ENCODE assay signal across 8 cellular contexts in the genomic region with DNA sequence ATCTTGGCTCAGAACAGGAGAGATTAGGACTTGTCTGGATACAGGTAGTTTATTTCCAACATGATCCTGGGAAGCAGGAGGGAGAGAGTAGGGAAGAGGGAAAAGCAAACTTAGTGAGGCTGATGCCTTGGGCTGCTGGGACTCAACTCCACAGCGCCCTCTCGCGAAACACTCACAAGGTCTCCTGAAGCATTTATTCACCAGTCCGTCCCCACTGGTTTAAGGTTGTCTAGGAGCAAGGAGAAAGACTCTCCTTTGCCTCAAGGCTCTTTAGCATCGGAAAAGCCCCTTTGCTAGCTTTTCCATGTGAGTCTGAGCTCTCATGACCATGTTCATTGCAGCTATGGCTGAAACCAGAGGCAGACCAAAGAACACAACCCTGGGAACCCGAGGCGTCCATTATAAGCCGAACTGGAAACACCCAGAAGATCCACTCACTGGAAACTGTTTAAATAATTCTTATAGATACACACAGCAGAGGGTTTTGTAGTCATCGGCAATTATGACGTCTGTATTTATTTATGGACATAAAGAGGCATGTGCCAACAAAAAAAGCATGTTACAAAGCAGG.
DNase-seq lines count a peak whose midpoint lies in the region; ATAC-seq and TF ChIP-seq lines count a peak whose summit lies in the region.

No MANE protein-coding gene starts in this region.

- ATAC-seq in IMR-90 (ENCODE audit: low read depth), result peak; percentile 87
- no peak for ATAC-seq in GM19467 (IDR thresholded peaks at IDR 0.05; ENCODE audit: unreplicated experiment)
- ATAC-seq in HG03097 (IDR thresholded peaks at IDR 0.05; ENCODE audit: low FRiP score, unreplicated experiment), result no peak

- CTCF ChIA-PET in IMR-90 (lab: Yijun Ruan, JAX), result interaction anchor here (0.7 to 1.1 kb wide), 2 partner anchors 11 to 12 kb away, joined by 5 read pairs; no protein-coding TSS in a partner anchor

- no peaks in the 10 kb centered on the region for H3K9me1 ChIP-seq in IMR-90 (ENCODE audit: insufficient read depth, low read length)

- no peaks in the 10 kb centered on the region for H3K9me3 ChIP-seq in IMR-90 (ENCODE audit: control insufficient read depth, insufficient read depth, low read length)
- H3K9me3 ChIP-seq in WERI-Rb-1 (ENCODE audit: severe bottlenecking), result no peaks in the 10 kb centered on the region
- no peaks in the 10 kb centered on the region for H3K9me3 ChIP-seq in transverse colon

- no peak overlapping the region for H4K91ac ChIP-seq in IMR-90 (ENCODE audit: insufficient read depth, low read depth, low read length)

- H2BK20ac ChIP-seq in IMR-90 (ENCODE audit: low read depth, low read length), result no peak overlapping the region

- TF ChIP-seq CTCF in IMR-90 (conservative IDR thresholded peaks at IDR 0.05; ENCODE audit: low read depth, low read length) (peak; percentile 70), WERI-Rb-1 (IDR thresholded peaks at IDR 0.05; ENCODE audit: low read depth, low read length) (peak; percentile 59), epithelial cell of proximal tubule (conservative IDR thresholded peaks at IDR 0.05; ENCODE audit: low read depth, low read length) (peak; percentile 85), mesothelial cell of epicardium (IDR thresholded peaks at IDR 0.05; ENCODE audit: unreplicated experiment) (peak; percentile 44), transverse colon (IDR thresholded peaks at IDR 0.05) (peak; percentile 33 to 49 (median 48))

- H3K36me3 Mint-ChIP-seq in mesothelial cell of epicardium, result no peaks in the 10 kb centered on the region

- no TSS peak for BruUV-seq in IMR-90 (replicated peaks; lab: Mats Ljungman, UMichigan)

- no peak overlapping the region; the same call in 1 of the 2 replicates for H3K4me2 ChIP-seq in IMR-90 (ENCODE audit: low read depth, low read length)

- H2AK5ac ChIP-seq in IMR-90 (ENCODE audit: low read depth, low read length), result no peak overlapping the region

- H3K4me1 ChIP-seq in IMR-90 (ENCODE audit: control insufficient read depth, insufficient read depth, low read length) (peaks cover 2% of the 10 kb centered on the region; the same call in 1 of the 2 replicates), transverse colon (no peaks in the 10 kb centered on the region)

- H3K27me3 Mint-ChIP-seq in mesothelial cell of epicardium (ENCODE audit: low read depth), result no peaks in the 10 kb centered on the region

- H4K20me1 ChIP-seq in IMR-90 (ENCODE audit: insufficient read depth, low read length), result no peaks in the 10 kb centered on the region

- H3K4me3 Mint-ChIP-seq in mesothelial cell of epicardium, result no peak overlapping the region

- no peak overlapping the region for H2BK5ac ChIP-seq in IMR-90 (ENCODE audit: low read depth, low read length, poor library complexity, severe bottlenecking)

- WGBS in IMR-90 (ENCODE audit: extremely low coverage in 2 of 2, insufficient read length in 1 of 2), 2 experiments, result no CpG with 5 or more reads among the region's 10 CpGs
- WGBS in transverse colon (ENCODE audit: low coverage in 1 of 2), 2 donors, result 58 to 69% methylated on average over 2 to 10 of the region's 10 CpGs

- H3K18ac ChIP-seq in IMR-90 (ENCODE audit: low read depth, low read length), result no peak overlapping the region

- H3K36me3 ChIP-seq in IMR-90 (ENCODE audit: control insufficient read depth, insufficient read depth, low read length) (no peaks in the 10 kb centered on the region), WERI-Rb-1 (no peaks in the 10 kb centered on the region), transverse colon (no peaks in the 10 kb centered on the region)

- intact Hi-C loops in IMR-90 (cut with micrococcal nuclease) (loop anchor here (1.0 to 5.0 kb wide), 3 partner anchors 93 to 609 kb away; no protein-coding TSS in a partner anchor), transverse colon (cut with DNase I; ENCODE audit: low total_unique reads) (no loop called here)

- H3K27ac Mint-ChIP-seq in mesothelial cell of epicardium, result peak overlapping the region; percentile 87

- H3K79me1 ChIP-seq in IMR-90 (ENCODE audit: low read depth in 1 of 2, low read length in 2 of 2), result no peaks in the 10 kb centered on the region

- H3K9me3 Mint-ChIP-seq in mesothelial cell of epicardium, result no peaks in the 10 kb centered on the region

- H2BK120ac ChIP-seq in IMR-90 (ENCODE audit: low read depth, low read length), result no peak overlapping the region

- H3K4me1 Mint-ChIP-seq in mesothelial cell of epicardium, result peaks cover 26% of the 10 kb centered on the region

- H3K9ac ChIP-seq in IMR-90 (ENCODE audit: low read depth, low read length), result no peak overlapping the region

- in situ Hi-C loops in IMR-90 (cut with MboI; ENCODE audit: low sequenced_read_pairs), result no loop called here
- in situ Hi-C loops in transverse colon (cut with MboI; ENCODE audit: low pct_ligation_motif_present in 1 of 4, low pct_unique_long_range_greater_than_20kb in 1 of 4, low sequenced_read_pairs in 3 of 4), result loop anchor here in 1 of 4 donors (10.0 kb wide), 1 partner anchor 612 kb away; no protein-coding TSS in a partner anchor

- H3K4me3 ChIP-seq in IMR-90 (ENCODE audit: insufficient read depth, low read depth, low read length), result no peak overlapping the region
- H3K4me3 ChIP-seq in WERI-Rb-1 (ENCODE audit: low read depth, low read length), result no peak overlapping the region
- H3K4me3 ChIP-seq in epithelial cell of proximal tubule (ENCODE audit: low read depth, low read length), result no peak overlapping the region
- no peak overlapping the region for H3K4me3 ChIP-seq in transverse colon

- no peak overlapping the region for H3K27ac ChIP-seq in IMR-90 (ENCODE audit: insufficient read depth, low read length)
- H3K27ac ChIP-seq in WERI-Rb-1, result no peak overlapping the region
- no peak overlapping the region for H3K27ac ChIP-seq in transverse colon

- TF ChIP-seq POLR2A in IMR-90 (IDR thresholded peaks at IDR 0.05; ENCODE audit: low read depth, low read length) (no peak), transverse colon (IDR thresholded peaks at IDR 0.05) (no peak)

- peak overlapping the region; percentile 37 for H2AFZ ChIP-seq in IMR-90 (replicated peaks; ENCODE audit: low read length, poor library complexity)

- no peak overlapping the region for H4K5ac ChIP-seq in IMR-90 (ENCODE audit: low read depth, low read length)

- POLR2A ChIA-PET in IMR-90 (lab: Charles Lee; ENCODE audit: unreplicated experiment), result no interaction called here

- no peak overlapping the region for H3K14ac ChIP-seq in IMR-90 (replicated peaks; ENCODE audit: low read depth, low read length)

- H3K23ac ChIP-seq in IMR-90 (ENCODE audit: low read depth, low read length), result no peak overlapping the region

- DNase-seq in D341Med (ENCODE audit: low spot score), result peak; percentile 67
- peak; percentile 64 for DNase-seq in IMR-90
- DNase-seq in WERI-Rb-1, result peak; percentile 58
- DNase-seq in epithelial cell of proximal tubule (ENCODE audit: low read depth), result no peak
- DNase-seq in mesothelial cell of epicardium (ENCODE audit: low spot score in 2 of 2, unreplicated experiment in 2 of 2), result peak; percentile 49 to 78
- DNase-seq in transverse colon, result peak; percentile 66

- no peak overlapping the region for H3K4ac ChIP-seq in IMR-90 (ENCODE audit: low read depth, low read length)

- dilution Hi-C loops in IMR-90 (cut with HindIII; ENCODE audit: low sequenced_read_pairs, unreplicated experiment), result no loop called here

- no peaks in the 10 kb centered on the region for H3K27me3 ChIP-seq in IMR-90 (ENCODE audit: control insufficient read depth, insufficient read depth, low read length)
- no peaks in the 10 kb centered on the region for H3K27me3 ChIP-seq in WERI-Rb-1 (ENCODE audit: insufficient read depth, low read depth, severe bottlenecking)
- H3K27me3 ChIP-seq in transverse colon, result no peaks in the 10 kb centered on the region

- no peak overlapping the region for H4K8ac ChIP-seq in IMR-90 (ENCODE audit: low read depth in 2 of 2, low read length in 2 of 2)

- peak; percentile 66 for TF ChIP-seq RAD21 in IMR-90 (IDR thresholded peaks at IDR 0.05; ENCODE audit: low read length)

- H2AK9ac ChIP-seq in IMR-90 (replicated peaks; ENCODE audit: low read depth, low read length, poor library complexity), result no peak overlapping the region

- no peak overlapping the region for H2BK15ac ChIP-seq in IMR-90 (ENCODE audit: low read depth, low read length)

- H3K56ac ChIP-seq in IMR-90 (ENCODE audit: extremely low read depth, insufficient read depth, low read length), result no peak overlapping the region

- TF ChIP-seq EP300 in transverse colon (IDR thresholded peaks at IDR 0.05; ENCODE audit: low read depth), result no peak

TF ChIP-seq in IMR-90, 13 proteins besides CTCF, POLR2A, EP300 and RAD21:
- TF ChIP-seq RFX5 (IDR thresholded peaks at IDR 0.05; ENCODE audit: low read depth, low read length) (no peak), FOS (IDR thresholded peaks at IDR 0.05; ENCODE audit: low read depth, low read length) (no peak), RCOR1 (IDR thresholded peaks at IDR 0.05; ENCODE audit: insufficient replicate concordance, low read length) (no peak), NFE2L2 (IDR thresholded peaks at IDR 0.05; ENCODE audit: low read depth, low read length) (no peak), SMC3 (IDR thresholded peaks at IDR 0.05; ENCODE audit: low read depth, low read length) (peak; percentile 59), ELK1 (IDR thresholded peaks at IDR 0.05; ENCODE audit: borderline replicate concordance, low read depth, low read length) (no peak), MXI1 (IDR thresholded peaks at IDR 0.05; ENCODE audit: borderline replicate concordance, low read depth, low read length) (no peak)
- TF ChIP-seq, protein P1, sequence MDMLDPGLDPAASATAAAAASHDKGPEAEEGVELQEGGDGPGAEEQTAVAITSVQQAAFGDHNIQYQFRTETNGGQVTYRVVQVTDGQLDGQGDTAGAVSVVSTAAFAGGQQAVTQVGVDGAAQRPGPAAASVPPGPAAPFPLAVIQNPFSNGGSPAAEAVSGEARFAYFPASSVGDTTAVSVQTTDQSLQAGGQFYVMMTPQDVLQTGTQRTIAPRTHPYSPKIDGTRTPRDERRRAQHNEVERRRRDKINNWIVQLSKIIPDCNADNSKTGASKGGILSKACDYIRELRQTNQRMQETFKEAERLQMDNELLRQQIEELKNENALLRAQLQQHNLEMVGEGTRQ (IDR thresholded peaks at IDR 0.05; ENCODE audit: low read depth, low read length), result no peak
